21 cellular contexts compared by ENCODE assay signal in genomic region chr16:85605051-85605911, GRCh38. TPM values are rescaled to one million over a fixed set of nuclear protein-coding genes. Genes with fewer than 3 reads are reported as not detected.
DNase-seq lines count a peak whose midpoint lies in the region; ATAC-seq and TF ChIP-seq lines count a peak whose summit lies in the region.
"Had no signal": no experiment of that assay in that cellular context is flagged by ENCODE, and none has a peak within 500 bp of the region (broad histone marks: within the 10 kb centered on the region; RNA-seq: fewer than 3 reads in every experiment).

No MANE protein-coding gene starts in this region.

- H3K27me3 Mint-ChIP-seq in endodermal cell (ENCODE audit: insufficient read depth) (peaks cover 2% of the 10 kb centered on the region), natural killer cell (ENCODE audit: low read depth in 2 of 2) (no peaks in the 10 kb centered on the region)
- H3K27me3 Mint-ChIP-seq: activated naive CD8-positive, alpha-beta T cell treated with anti-CD3 and anti-CD28 coated beads for 36 hours; CD8-positive, alpha-beta memory T cell; IgD-negative memory B cell; stimulated activated memory B cell treated with anti-CD40 and anti-IgM and Interleukin-4, amounts not matched to agents 10 μg/mL and 1 μg/mL and 100 μg/mL, for 72 hours had no signal

- DNase-seq in endodermal cell: peak; percentile 78
- no peak for DNase-seq in natural killer cell
- DNase-seq in activated CD8-positive, alpha-beta memory T cell treated with anti-CD3 and anti-CD28 coated beads, Interleukin-2, amount 50 U/mL, for 48 hours: no peak
- DNase-seq in erythroblast (lab: John Stamatoyannopoulos, UW): no peak
- no peak for DNase-seq in activated CD8-positive, alpha-beta memory T cell treated with anti-CD3 and anti-CD28 coated beads, Interleukin-2, amount 50 U/mL, for 4 hours
- DNase-seq in posterior vena cava (ENCODE audit: low spot score): no peak
- DNase-seq: activated naive CD8-positive, alpha-beta T cell treated with anti-CD3 and anti-CD28 coated beads for 36 hours; CD8-positive, alpha-beta memory T cell; left ventricle myocardium inferior; NCI-H2081; NCI-H510A treated with DMSO at 0.1 percent for 48 hours; SHP77 treated with DMSO at 0.1 percent for 48 hours; T-helper 2 cell; tibial artery had no signal

- H3K36me3 Mint-ChIP-seq in endodermal cell (ENCODE audit: low read depth) (no peaks in the 10 kb centered on the region), natural killer cell (no peaks in the 10 kb centered on the region)
- H3K36me3 Mint-ChIP-seq: activated naive CD8-positive, alpha-beta T cell treated with anti-CD3 and anti-CD28 coated beads for 36 hours; IgD-negative memory B cell; stimulated activated memory B cell treated with anti-CD40 and anti-IgM and Interleukin-4, amounts not matched to agents 10 μg/mL and 1 μg/mL and 100 μg/mL, for 72 hours had no signal

- H3K27me3 ChIP-seq in Loucy (ENCODE audit: insufficient read depth, low read length, poor library complexity, severe bottlenecking) (no peaks in the 10 kb centered on the region), endodermal cell (ENCODE audit: control insufficient read depth, insufficient read depth, low read length, poor library complexity, severe bottlenecking) (no peaks in the 10 kb centered on the region)
- H3K27me3 ChIP-seq: dorsolateral prefrontal cortex, gastroesophageal sphincter, tibial artery had no signal

- peaks cover 78% of the 10 kb centered on the region for H4K20me1 ChIP-seq in Loucy (ENCODE audit: insufficient read depth, low read length, poor library complexity, severe bottlenecking)

- peaks cover 13% of the 10 kb centered on the region; the same call in 1 of the 2 replicates for H3K36me3 ChIP-seq in Loucy (ENCODE audit: insufficient read depth, low read length)
- H3K36me3 ChIP-seq in endodermal cell (ENCODE audit: control insufficient read depth, insufficient read depth, low read length): no peaks in the 10 kb centered on the region
- H3K36me3 ChIP-seq: gastroesophageal sphincter, left ventricle myocardium inferior, tibial artery had no signal

- TF ChIP-seq CTCF in 22Rv1 (IDR thresholded peaks at IDR 0.05) (no peak), Loucy (conservative IDR thresholded peaks at IDR 0.05; ENCODE audit: low read length) (no peak), endodermal cell (conservative IDR thresholded peaks at IDR 0.05) (no peak), natural killer cell (IDR thresholded peaks at IDR 0.05) (no peak)

- H2AFZ ChIP-seq in Loucy (ENCODE audit: low read length): no peak overlapping the region

- H3K9me3 Mint-ChIP-seq in endodermal cell (no peaks in the 10 kb centered on the region), natural killer cell (no peaks in the 10 kb centered on the region)
- H3K9me3 Mint-ChIP-seq: activated naive CD8-positive, alpha-beta T cell treated with anti-CD3 and anti-CD28 coated beads for 36 hours; IgD-negative memory B cell; stimulated activated memory B cell treated with anti-CD40 and anti-IgM and Interleukin-4, amounts not matched to agents 10 μg/mL and 1 μg/mL and 100 μg/mL, for 72 hours had no signal

- intact Hi-C loops in natural killer cell (cut with micrococcal nuclease) (no loop called here), posterior vena cava (cut with DNase I) (loop anchor here (10.0 kb wide), 2 partner anchors 300 to 310 kb away; no protein-coding TSS in a partner anchor)

- no peaks in the 10 kb centered on the region for H3K9me2 ChIP-seq in Loucy (replicated peaks; ENCODE audit: low read depth, low read length)

- peak in 2 of 3 donors; percentile 10 to 53 for ATAC-seq in natural killer cell
- ATAC-seq: esophagus mucosa; gastroesophageal sphincter; stimulated activated memory B cell treated with anti-CD40 and anti-IgM and Interleukin-4, amounts not matched to agents 10 μg/mL and 1 μg/mL and 100 μg/mL, for 72 hours had no signal

- H3K27ac Mint-ChIP-seq in endodermal cell: no peak overlapping the region
- H3K27ac Mint-ChIP-seq in natural killer cell: peak overlapping the region; percentile 70 to 73
- H3K27ac Mint-ChIP-seq: activated naive CD8-positive, alpha-beta T cell treated with anti-CD3 and anti-CD28 coated beads for 36 hours; stimulated activated memory B cell treated with anti-CD40 and anti-IgM and Interleukin-4, amounts not matched to agents 10 μg/mL and 1 μg/mL and 100 μg/mL, for 72 hours had no signal

- H3K4me2 ChIP-seq in Loucy (ENCODE audit: low read depth, low read length, poor library complexity, severe bottlenecking): peak overlapping the region; percentile 7

- peaks cover 2% of the 10 kb centered on the region; the same call in 1 of the 2 replicates for H3F3A ChIP-seq in Loucy (ENCODE audit: low read depth)

- H3K4me3 ChIP-seq in Loucy (ENCODE audit: low read length, poor library complexity, severe bottlenecking) (no peak overlapping the region), endodermal cell (ENCODE audit: low read length) (no peak overlapping the region)
- H3K4me3 ChIP-seq: dorsolateral prefrontal cortex, gastroesophageal sphincter, left ventricle myocardium inferior, tibial artery had no signal

- no peak overlapping the region for H3K4me3 Mint-ChIP-seq in endodermal cell
- peak overlapping the region; percentile 78 for H3K4me3 Mint-ChIP-seq in natural killer cell
- H3K4me3 Mint-ChIP-seq: activated naive CD8-positive, alpha-beta T cell treated with anti-CD3 and anti-CD28 coated beads for 36 hours; stimulated activated memory B cell treated with anti-CD40 and anti-IgM and Interleukin-4, amounts not matched to agents 10 μg/mL and 1 μg/mL and 100 μg/mL, for 72 hours had no signal

- H3K4me1 ChIP-seq in Loucy (ENCODE audit: insufficient read depth, low read length, poor library complexity, severe bottlenecking) (peaks cover 61% of the 10 kb centered on the region), endodermal cell (ENCODE audit: control insufficient read depth, insufficient read depth, low read length) (peaks cover 37% of the 10 kb centered on the region)

- no peaks in the 10 kb centered on the region for H3K9me3 ChIP-seq in Loucy (ENCODE audit: insufficient read depth, low read depth, low read length)
- H3K9me3 ChIP-seq in endodermal cell (ENCODE audit: control insufficient read depth, low read length): no peaks in the 10 kb centered on the region
- H3K9me3 ChIP-seq: gastroesophageal sphincter, left ventricle myocardium inferior, tibial artery had no signal

- H3K9ac ChIP-seq in Loucy (ENCODE audit: low read depth, low read length, poor library complexity, severe bottlenecking): no peak overlapping the region
- no peak overlapping the region for H3K9ac ChIP-seq in endodermal cell (ENCODE audit: extremely low read depth, low read length, poor library complexity, severe bottlenecking)

- TF ChIP-seq POLR2A in erythroblast (IDR thresholded peaks at IDR 0.05; ENCODE audit: low read length): no peak

- peaks cover 98% of the 10 kb centered on the region for H3K79me2 ChIP-seq in Loucy (ENCODE audit: insufficient read depth, low read length)

- H3K4me1 Mint-ChIP-seq in endodermal cell (peaks cover 72% of the 10 kb centered on the region), natural killer cell (peaks cover 31 to 79% of the 10 kb centered on the region in 2 donors)

- 80 to 82% methylated on average over 20 to 28 of the region's 28 CpGs for WGBS in endodermal cell (ENCODE audit: insufficient coverage in 1 of 2, insufficient read length in 1 of 2), 2 experiments

- H3K27ac ChIP-seq in 22Rv1: 0 out of 2 replicates have a peak overlapping the region, but pooled peaks have one; percentile 2
- no peak overlapping the region for H3K27ac ChIP-seq in endodermal cell (ENCODE audit: low read depth, low read length)
- H3K27ac ChIP-seq: left ventricle myocardium inferior, tibial artery had no signal

RNA-seq across cellular contexts. Expression of gene GSE1, which starts 7.8 kb away (rescaled TPM):
- total RNA-seq in endodermal cell (100 to 1,000 TPM; 108 to 128 TPM), natural killer cell (100 to 1,000 TPM; 232 to 277 (median 233) TPM), posterior vena cava (10 to 100 TPM; 57.2 to 62.5 TPM)
- 55.0 TPM for polyA plus RNA-seq in endodermal cell (2013, experiment 1 of 2)
- polyA plus RNA-seq in endodermal cell (2013, experiment 2 of 2): 54.2 TPM
